20 cellular contexts compared by ENCODE assay signal in genomic region chr16:83115491-83116232, GRCh38.
A peak's percentile ranks its signal among the peaks of the same experiment; 100 is the strongest.
DNase-seq lines count a peak whose midpoint lies in the region; ATAC-seq, FAIRE-seq and TF ChIP-seq lines count a peak whose summit lies in the region.
"Had no signal": no experiment of that assay in that cellular context is flagged by ENCODE, and none has a peak within 500 bp of the region (broad histone marks: within the 10 kb centered on the region; RNA-seq: fewer than 3 reads in every experiment).

No MANE protein-coding gene starts in this region.

- H3K9me3 ChIP-seq in BLaER1 treated with 17β-estradiol and CSF1 and Interleukin-3, amounts not matched to agents 10 nM and 100 nM (replicated peaks in 1 of 11): peaks cover 0 to 10% (median 0%) of the 10 kb centered on the region in 11 experiments; a peak in 6 of 22 replicates
- H3K9me3 ChIP-seq in prostate gland: no peaks in the 10 kb centered on the region
- H3K9me3 ChIP-seq in right lobe of liver: no peaks in the 10 kb centered on the region
- H3K9me3 ChIP-seq: MG63 had no signal

- H3K4me1 ChIP-seq in BLaER1 treated with 17β-estradiol and CSF1 and Interleukin-3, amounts not matched to agents 10 nM and 100 nM: peaks cover 18 to 45% (median 32%) of the 10 kb centered on the region in 10 experiments
- H3K4me1 ChIP-seq in prostate gland (replicated peaks): no peaks in the 10 kb centered on the region
- no peaks in the 10 kb centered on the region for H3K4me1 ChIP-seq in foreskin keratinocyte
- no peaks in the 10 kb centered on the region for H3K4me1 ChIP-seq in right lobe of liver

- 51% methylated on average over 10 of the region's 10 CpGs for WGBS in prostate gland
- WGBS in right lobe of liver (ENCODE audit: insufficient coverage, low coverage, low lambda C conversion rate, missing lambda C conversion rate): 43% methylated on average over 9 of the region's 10 CpGs

- peak; percentile 7 for FAIRE-seq in bronchial epithelial cell (lab: Jason Lieb, UNC)
- FAIRE-seq: H54, HTR-8/SVneo had no signal

- ATAC-seq in HG03378 (IDR thresholded peaks at IDR 0.05; ENCODE audit: unreplicated experiment) (no peak), foreskin keratinocyte (no peak), right lobe of liver (no peak)

- peak overlapping the region in 7 of 11 experiments; percentile 3 to 44 (median 13); a peak in 8 of 22 replicates for H3K27ac ChIP-seq in BLaER1 treated with 17β-estradiol and CSF1 and Interleukin-3, amounts not matched to agents 10 nM and 100 nM
- H3K27ac ChIP-seq in prostate gland: no peak overlapping the region
- H3K27ac ChIP-seq in foreskin keratinocyte: no peak overlapping the region
- no peak overlapping the region for H3K27ac ChIP-seq in right lobe of liver

- peak overlapping the region; percentile 56 to 90 (median 80) for H3K4me2 ChIP-seq in BLaER1 treated with 17β-estradiol and CSF1 and Interleukin-3, amounts not matched to agents 10 nM and 100 nM

- no peak for TF ChIP-seq POLR2A in prostate gland (IDR thresholded peaks at IDR 0.05)
- TF ChIP-seq POLR2A in right lobe of liver (IDR thresholded peaks at IDR 0.05): no peak

- H4K20me1 ChIP-seq in BLaER1 treated with 17β-estradiol and CSF1 and Interleukin-3, amounts not matched to agents 10 nM and 100 nM: peaks cover 0 to 38% (median 0%) of the 10 kb centered on the region in 11 experiments; a peak in 3 of 22 replicates

- DNase-seq in MV-4-11 (lab: John Stamatoyannopoulos, UW) (peak; percentile 74), bronchial epithelial cell (ENCODE audit: low read depth) (no peak), prostate gland (ENCODE audit: low spot score) (peak; percentile 9), foreskin keratinocyte (no peak), right lobe of liver (no peak)
- no peak for DNase-seq in stimulated activated CD4-positive, alpha-beta T cell treated with anti-CD3 and anti-CD28 coated beads, Interleukin-2, amount 100 ng/mL, for 48 hours
- DNase-seq: AML-193, COR-L47, DMS 273 treated with DMSO at 0.1 percent for 48 hours, DND-41, Kasumi-1, MG63, NCI-H1105 treated with DMSO at 0.1 percent for 48 hours, NCI-H1694, NCI-H2081 treated with DMSO at 0.1 percent for 48 hours, NCI-H446 treated with DMSO at 0.1 percent for 48 hours had no signal

- peaks cover 0 to 99% (median 0%) of the 10 kb centered on the region in 11 experiments; a peak in 9 of 22 replicates for H3K27me3 ChIP-seq in BLaER1 treated with 17β-estradiol and CSF1 and Interleukin-3, amounts not matched to agents 10 nM and 100 nM
- H3K27me3 ChIP-seq in bronchial epithelial cell (ENCODE audit: control insufficient read depth, insufficient read depth, low read length) (no peaks in the 10 kb centered on the region), prostate gland (replicated peaks; ENCODE audit: insufficient read depth) (peaks cover 9% of the 10 kb centered on the region), foreskin keratinocyte (no peaks in the 10 kb centered on the region), right lobe of liver (no peaks in the 10 kb centered on the region)
- H3K27me3 ChIP-seq: MG63 had no signal

- no peak for TF ChIP-seq CTCF in bronchial epithelial cell (IDR thresholded peaks at IDR 0.05; ENCODE audit: insufficient read depth, low read length, severe bottlenecking)
- no peak for TF ChIP-seq CTCF in prostate gland (IDR thresholded peaks at IDR 0.05)
- no peak for TF ChIP-seq CTCF in foreskin keratinocyte (conservative IDR thresholded peaks at IDR 0.05)
- no peak for TF ChIP-seq CTCF in right lobe of liver (IDR thresholded peaks at IDR 0.05)

- no peak overlapping the region for H3K4me3 ChIP-seq in BLaER1 treated with 17β-estradiol and CSF1 and Interleukin-3, amounts not matched to agents 10 nM and 100 nM
- no peak overlapping the region for H3K4me3 ChIP-seq in bronchial epithelial cell (ENCODE audit: low read depth, low read length)
- H3K4me3 ChIP-seq in prostate gland: no peak overlapping the region
- no peak overlapping the region for H3K4me3 ChIP-seq in right lobe of liver
- H3K4me3 ChIP-seq: MG63 had no signal

- no peak overlapping the region for H3K9ac ChIP-seq in BLaER1 treated with 17β-estradiol and CSF1 and Interleukin-3, amounts not matched to agents 10 nM and 100 nM

- intact Hi-C loops in prostate gland (cut with DNase I): no loop called here
- intact Hi-C loops in right lobe of liver (cut with DNase I): no loop called here

- H3K36me3 ChIP-seq in BLaER1 treated with 17β-estradiol and CSF1 and Interleukin-3, amounts not matched to agents 10 nM and 100 nM: no peaks in the 10 kb centered on the region
- H3K36me3 ChIP-seq in bronchial epithelial cell (ENCODE audit: control insufficient read depth, insufficient read depth, low read length) (no peaks in the 10 kb centered on the region), prostate gland (no peaks in the 10 kb centered on the region), right lobe of liver (no peaks in the 10 kb centered on the region)
- H3K36me3 ChIP-seq: MG63 had no signal

Comparison
In these comparisons a context has a peak if more than half of its experiments do, and no peak if none do; other contexts are left out.
1. H3K27ac ChIP-seq: peak in BLaER1 treated with 17β-estradiol and CSF1 and Interleukin-3, amounts not matched to agents 10 nM and 100 nM (7 of 11); none in prostate gland (0 of 2), foreskin keratinocyte (single experiment) and right lobe of liver (0 of 3).
2. DNase-seq: peak in MV-4-11 (single experiment) and prostate gland (single experiment); none in bronchial epithelial cell (single experiment), stimulated activated CD4-positive, alpha-beta T cell treated with anti-CD3 and anti-CD28 coated beads, Interleukin-2, amount 100 ng/mL, for 48 hours (0 of 2), foreskin keratinocyte (0 of 2) and right lobe of liver (0 of 3).